Comparison of ENCODE assay signal across 15 cellular contexts in the genomic region with DNA sequence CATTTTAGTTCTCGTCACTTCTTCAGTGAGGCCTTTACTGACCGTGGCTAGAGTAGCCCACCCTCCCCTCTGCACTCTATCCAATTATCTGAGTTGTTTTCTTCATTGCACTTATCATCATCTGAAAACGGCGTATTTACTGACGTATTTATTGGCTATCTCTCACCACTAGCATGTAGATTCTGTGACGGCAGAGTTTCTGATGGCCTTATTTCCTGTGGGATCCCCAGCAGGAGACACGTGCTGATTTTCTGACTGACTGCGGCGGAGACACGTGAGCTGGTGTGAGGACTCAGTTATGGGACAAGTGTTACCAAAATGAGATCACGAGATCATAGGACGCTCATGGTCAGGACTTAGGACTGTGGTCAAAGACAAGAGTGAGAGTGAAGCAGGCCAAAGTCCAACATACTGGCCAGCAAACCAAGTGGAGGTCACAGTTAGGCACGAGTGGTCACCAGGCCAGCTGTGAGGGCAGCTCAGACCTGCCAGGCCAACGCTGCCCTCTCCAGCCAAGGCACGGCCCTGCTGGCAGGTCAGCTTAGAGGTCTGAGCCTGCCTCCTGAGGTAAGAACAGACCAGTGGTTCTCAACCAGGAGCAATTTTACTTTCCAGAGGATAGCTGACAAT.
"Had no signal": no experiment of that assay in that cellular context is flagged by ENCODE, and none has a peak within 500 bp of the region (broad histone marks: within the 10 kb centered on the region; RNA-seq: fewer than 3 reads in every experiment).

No MANE protein-coding gene starts in this region.

- H3K4me3 Mint-ChIP-seq: naive thymus-derived CD4-positive, alpha-beta T cell had no signal

- H3K36me3 ChIP-seq: colonic mucosa, right atrium auricular region, uterus had no signal

- H3K9me3 ChIP-seq: colonic mucosa, uterus had no signal

- H3K27ac Mint-ChIP-seq: naive thymus-derived CD4-positive, alpha-beta T cell had no signal

- H3K4me1 ChIP-seq: colonic mucosa, right atrium auricular region, uterus had no signal

- DNase-seq: colonic mucosa; dermis blood vessel endothelial cell; erythroblast; foreskin melanocyte; head of caudate nucleus; left colon; mammary epithelial cell; naive thymus-derived CD4-positive, alpha-beta T cell; small intestine; stimulated activated CD4-positive, alpha-beta T cell treated with anti-CD3 and anti-CD28 coated beads, Interleukin-12 subunit alpha, Interleukin-12 subunit beta, amount 100 ng/mL, for 4 hours; stimulated activated naive CD4-positive, alpha-beta T cell treated with Interleukin-2 at 50 U/mL for 16 hours; trophoblast cell; uterus had no signal

- H3K4me1 Mint-ChIP-seq: naive thymus-derived CD4-positive, alpha-beta T cell had no signal

- H3K4me3 ChIP-seq: colonic mucosa, hepatocyte, right atrium auricular region, uterus had no signal

- H3K27me3 ChIP-seq: colonic mucosa, hepatocyte, right atrium auricular region, uterus had no signal

- ATAC-seq: left colon; naive thymus-derived CD4-positive, alpha-beta T cell had no signal

- H3K27ac ChIP-seq: colonic mucosa, hepatocyte, right atrium auricular region, uterus had no signal
